9 cellular contexts compared by ENCODE assay signal in the genomic region with DNA sequence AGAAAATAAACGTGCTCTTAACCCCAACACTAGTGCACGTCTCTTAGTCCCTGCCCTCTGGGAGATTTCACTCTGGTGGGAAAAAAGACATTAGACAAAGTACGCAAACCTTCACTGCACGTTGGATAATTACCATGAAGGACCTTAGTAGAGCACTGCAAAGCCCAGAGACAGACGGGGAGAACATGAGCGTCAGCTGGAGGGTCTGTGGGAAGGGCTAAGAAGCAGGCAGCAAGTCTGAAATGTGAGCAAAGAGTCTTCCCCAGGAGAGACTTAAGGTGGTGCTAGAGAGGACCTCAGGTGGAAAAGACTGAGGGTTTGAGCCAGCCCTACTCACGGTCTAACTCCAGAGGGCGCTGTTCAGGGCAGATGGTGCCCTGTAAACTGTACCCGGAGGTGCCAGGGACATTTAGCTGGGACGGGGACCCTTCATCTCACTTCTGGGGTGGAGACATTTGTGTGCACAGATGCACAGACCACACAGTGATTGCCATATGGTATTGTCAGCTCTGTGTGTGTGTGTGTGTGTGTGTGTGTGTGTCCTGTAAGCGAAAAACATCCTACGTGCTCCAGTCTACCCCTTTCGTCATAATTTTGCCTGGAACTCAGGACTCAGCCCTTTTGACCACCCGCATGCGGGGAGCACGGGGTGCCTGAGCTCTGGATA. TPM values are rescaled to one million over a fixed set of nuclear protein-coding genes. Genes with fewer than 3 reads are reported as not detected.
DNase-seq lines count a peak whose midpoint lies in the region; ATAC-seq and TF ChIP-seq lines count a peak whose summit lies in the region.
"Had no signal": no experiment of that assay in that cellular context is flagged by ENCODE, and none has a peak within 500 bp of the region (broad histone marks: within the 10 kb centered on the region; RNA-seq: fewer than 3 reads in every experiment).

No MANE protein-coding gene starts in this region.

- CTCF ChIA-PET in activated CD4-positive, alpha-beta T cell treated with anti-CD3 and anti-CD28 coated beads for 36 hours (lab: Charles Lee): interaction anchor here (0.5 to 10.6 kb wide), 30 partner anchors 9 to 682 kb away, joined by 3 to 170 read pairs (median 4); a partner anchor contains a TSS

- peak overlapping the region; percentile 80 for H2AFZ ChIP-seq in OCI-LY3 (ENCODE audit: low read depth, low read length)

- H3K4me1 Mint-ChIP-seq in activated CD4-positive, alpha-beta T cell treated with anti-CD3 and anti-CD28 coated beads for 36 hours: peaks cover 41% of the 10 kb centered on the region
- H3K4me1 Mint-ChIP-seq in immature natural killer cell: peaks cover 28 to 31% of the 10 kb centered on the region in 2 donors

- no peak overlapping the region for H3K4me3 Mint-ChIP-seq in activated CD4-positive, alpha-beta T cell treated with anti-CD3 and anti-CD28 coated beads for 36 hours
- H3K4me3 Mint-ChIP-seq in immature natural killer cell: no peak overlapping the region
- H3K4me3 Mint-ChIP-seq: dendritic cell treated with granulocyte-macrophage colony-stimulating factor and Interleukin-4, amounts not matched to agents 40 ng/mL and 50 ng/mL, for 4 days had no signal

- no peaks in the 10 kb centered on the region for H3K9me3 Mint-ChIP-seq in activated CD4-positive, alpha-beta T cell treated with anti-CD3 and anti-CD28 coated beads for 36 hours (ENCODE audit: low read depth)
- H3K9me3 Mint-ChIP-seq in immature natural killer cell: no peaks in the 10 kb centered on the region
- H3K9me3 Mint-ChIP-seq: dendritic cell treated with granulocyte-macrophage colony-stimulating factor and Interleukin-4, amounts not matched to agents 40 ng/mL and 50 ng/mL, for 4 days had no signal

- H3K9ac ChIP-seq in OCI-LY3 (ENCODE audit: low read length) (no peak overlapping the region), adipocyte (ENCODE audit: low read length) (no peak overlapping the region)

- peak; percentile 84 for ATAC-seq in activated CD4-positive, alpha-beta T cell treated with anti-CD3 and anti-CD28 coated beads for 36 hours
- ATAC-seq in GM21526 (IDR thresholded peaks at IDR 0.05; ENCODE audit: low FRiP score, unreplicated experiment): no peak

- H3K27ac ChIP-seq in OCI-LY3 (ENCODE audit: low read length): no peak overlapping the region
- no peak overlapping the region for H3K27ac ChIP-seq in testis

- in situ Hi-C loops in KBM-7 (cut with MboI; ENCODE audit: low pct_unique_long_range_greater_than_20kb, low sequenced_read_pairs): no loop called here

- H3K36me3 ChIP-seq in OCI-LY3 (replicated peaks; ENCODE audit: low read depth, low read length) (no peaks in the 10 kb centered on the region), adipocyte (ENCODE audit: control insufficient read depth, insufficient read depth, low read length, severe bottlenecking) (no peaks in the 10 kb centered on the region), testis (ENCODE audit: low read depth, missing control alignments) (no peaks in the 10 kb centered on the region)

- H3K36me3 Mint-ChIP-seq in activated CD4-positive, alpha-beta T cell treated with anti-CD3 and anti-CD28 coated beads for 36 hours (ENCODE audit: low read depth): no peaks in the 10 kb centered on the region
- H3K36me3 Mint-ChIP-seq in immature natural killer cell: no peaks in the 10 kb centered on the region

- peak; percentile 78 for DNase-seq in activated CD4-positive, alpha-beta T cell treated with anti-CD3 and anti-CD28 coated beads for 36 hours
- no peak for DNase-seq in activated CD4-positive, alpha-beta T cell treated with anti-CD3 and anti-CD28 coated beads for 1 hour
- DNase-seq in KBM-7 (peak; percentile 90), adipocyte (ENCODE audit: low read depth) (peak; percentile 49), immature natural killer cell (peak; percentile 24 to 59 (median 39)), testis (peak; percentile 48)

- peaks cover 5% of the 10 kb centered on the region for H3K27me3 Mint-ChIP-seq in activated CD4-positive, alpha-beta T cell treated with anti-CD3 and anti-CD28 coated beads for 36 hours
- H3K27me3 Mint-ChIP-seq in immature natural killer cell (ENCODE audit: low read depth in 3 of 3): peaks cover 0 to 6% (median 5%) of the 10 kb centered on the region in 3 donors

- TF ChIP-seq POLR2A in testis (IDR thresholded peaks at IDR 0.05): no peak

- TF ChIP-seq CTCF in OCI-LY3 (IDR thresholded peaks at IDR 0.05; ENCODE audit: low read depth, low read length) (peak; percentile 98), testis (IDR thresholded peaks at IDR 0.05) (peak; percentile 33 to 56 (median 40))

- intact Hi-C loops in activated CD4-positive, alpha-beta T cell treated with anti-CD3 and anti-CD28 coated beads for 36 hours (cut with DNase I, micrococcal nuclease): loop anchor here (5.0 to 10.0 kb wide), 4 partner anchors 68 to 399 kb away; a partner anchor contains a TSS
- intact Hi-C loops in testis (cut with DNase I; ENCODE audit: low total_unique reads): no loop called here

- POLR2A ChIA-PET in activated CD4-positive, alpha-beta T cell treated with anti-CD3 and anti-CD28 coated beads for 36 hours (lab: Charles Lee): interaction anchor here (0.6 to 1.5 kb wide), 2 partner anchors 30 to 406 kb away, joined by 3 read pairs; no protein-coding TSS in a partner anchor

- H3K27me3 ChIP-seq in OCI-LY3 (ENCODE audit: low read depth, low read length) (peaks cover 7% of the 10 kb centered on the region; the same call in 1 of the 2 replicates), adipocyte (replicated peaks; ENCODE audit: control insufficient read depth, insufficient read depth, low read length) (peaks cover 16% of the 10 kb centered on the region), testis (no peaks in the 10 kb centered on the region)

- H3K4me3 ChIP-seq in OCI-LY3 (ENCODE audit: low read length): peak overlapping the region; percentile 48
- H3K4me3 ChIP-seq in adipocyte (ENCODE audit: low read length): no peak overlapping the region
- no peak overlapping the region for H3K4me3 ChIP-seq in testis

- H3K9me3 ChIP-seq in OCI-LY3 (ENCODE audit: insufficient read depth, low read length): no peaks in the 10 kb centered on the region
- H3K9me3 ChIP-seq in adipocyte (ENCODE audit: control insufficient read depth, low read length): no peaks in the 10 kb centered on the region
- no peaks in the 10 kb centered on the region for H3K9me3 ChIP-seq in testis

- no peak overlapping the region for H3K27ac Mint-ChIP-seq in activated CD4-positive, alpha-beta T cell treated with anti-CD3 and anti-CD28 coated beads for 36 hours
- peak overlapping the region in 1 of 6 donors; percentile 63 for H3K27ac Mint-ChIP-seq in immature natural killer cell
- H3K27ac Mint-ChIP-seq: dendritic cell treated with granulocyte-macrophage colony-stimulating factor and Interleukin-4, amounts not matched to agents 40 ng/mL and 50 ng/mL, for 4 days had no signal

- H3K79me2 ChIP-seq in OCI-LY3 (ENCODE audit: low read length): no peaks in the 10 kb centered on the region

- 39 to 58% methylated on average over 16 of the region's 16 CpGs for WGBS in testis, 2 donors

- peak overlapping the region; percentile 60 for H3K4me2 ChIP-seq in OCI-LY3 (ENCODE audit: low read length)

- peaks cover 35% of the 10 kb centered on the region for H3K4me1 ChIP-seq in OCI-LY3 (ENCODE audit: low read length)
- peaks cover 47% of the 10 kb centered on the region for H3K4me1 ChIP-seq in adipocyte (ENCODE audit: control insufficient read depth, insufficient read depth, low read length)
- H3K4me1 ChIP-seq in testis: no peaks in the 10 kb centered on the region

- H4K20me1 ChIP-seq in OCI-LY3 (ENCODE audit: insufficient read depth, low read length): no peaks in the 10 kb centered on the region

RNA-seq across cellular contexts. Expression of a gene that starts 9.9 kb away (rescaled TPM):
- total RNA-seq in activated CD4-positive, alpha-beta T cell treated with anti-CD3 and anti-CD28 coated beads for 36 hours: not detected
- not detected for polyA plus RNA-seq in immature natural killer cell
- under 1 TPM; 0.24 to 0.37 TPM for total RNA-seq in testis
- polyA plus RNA-seq in testis (ENCODE audit: insufficient read depth, low read depth, low replicate concordance): 1.1 TPM

RNA-seq across cellular contexts. Expression of a gene that starts 35.6 kb away (rescaled TPM):
- total RNA-seq in activated CD4-positive, alpha-beta T cell treated with anti-CD3 and anti-CD28 coated beads for 36 hours: 1,000 to 10,000 TPM; 2,801 to 2,985 TPM
- polyA plus RNA-seq in immature natural killer cell (1,000 to 10,000 TPM; 1,129 to 1,798 (median 1,451) TPM), testis (ENCODE audit: insufficient read depth, low read depth, low replicate concordance) (1,741 TPM)
- total RNA-seq in testis: 1,000 to 10,000 TPM in 1 of 2 donors, 100 to 1,000 TPM in 1; 954 to 1,719 TPM

RNA-seq across cellular contexts. Expression of a gene that starts 38.2 kb away (rescaled TPM):
- 10 to 100 TPM; 11.8 to 12.3 TPM for total RNA-seq in activated CD4-positive, alpha-beta T cell treated with anti-CD3 and anti-CD28 coated beads for 36 hours
- polyA plus RNA-seq in immature natural killer cell (1 to 10 TPM in 1 of 3 donors, under 1 TPM in 1, not detected in 1; 0.48 to 5.0 TPM), testis (ENCODE audit: insufficient read depth, low read depth, low replicate concordance) (11.3 TPM)
- 10 to 100 TPM; 18.1 to 19.8 TPM for total RNA-seq in testis
